Comparison of ENCODE assay signal across 8 cellular contexts in the genomic region with DNA sequence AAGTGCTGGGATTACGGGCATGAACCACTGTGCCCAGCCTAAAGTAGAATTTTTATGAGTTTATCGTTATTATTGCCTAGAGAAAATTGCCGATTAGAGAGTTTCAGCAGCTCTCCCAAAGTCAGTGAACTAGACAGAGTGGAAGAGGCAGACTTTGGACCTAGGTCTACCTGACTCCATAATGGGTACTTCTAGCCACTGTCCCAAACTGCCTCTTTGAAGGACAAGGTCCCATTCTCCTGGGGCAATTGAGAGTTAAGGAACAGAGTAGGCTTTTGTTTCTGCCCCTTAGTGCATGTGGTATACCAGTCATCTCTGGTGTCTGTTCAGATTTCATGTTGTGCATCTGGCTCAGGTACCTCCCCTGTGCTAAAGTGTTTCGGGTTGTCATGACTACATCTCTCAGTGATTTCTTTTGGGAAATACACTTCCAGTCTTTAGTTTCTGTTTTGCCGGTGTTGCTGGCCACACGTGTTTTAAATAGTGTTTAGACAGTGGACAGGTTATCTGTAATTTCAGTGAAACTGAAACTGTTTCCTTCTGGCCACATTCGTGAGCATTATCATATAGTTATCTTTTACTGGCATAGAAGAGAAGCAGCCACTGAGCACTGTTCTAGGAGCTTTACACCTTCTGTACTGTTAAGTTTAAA. TPM values are rescaled to one million over a fixed set of nuclear protein-coding genes. Genes with fewer than 3 reads are reported as not detected.
DNase-seq lines count a peak whose midpoint lies in the region; ATAC-seq and TF ChIP-seq lines count a peak whose summit lies in the region.

No MANE protein-coding gene starts in this region.

- H3K27me3 ChIP-seq in OCI-LY3 (ENCODE audit: low read depth, low read length) (no peaks in the 10 kb centered on the region), left lung (no peaks in the 10 kb centered on the region)

- H3K36me3 ChIP-seq in OCI-LY3 (replicated peaks; ENCODE audit: low read depth, low read length) (no peaks in the 10 kb centered on the region), left lung (no peaks in the 10 kb centered on the region)

- TF ChIP-seq CTCF in OCI-LY3 (IDR thresholded peaks at IDR 0.05; ENCODE audit: low read depth, low read length), result no peak
- no peak for TF ChIP-seq CTCF in left lung (IDR thresholded peaks at IDR 0.05)

- DNase-seq in left lung (no peak), NCI-H2171 treated with DMSO at 0.1 percent for 48 hours (lab: John Stamatoyannopoulos, UW) (no peak), ureter (ENCODE audit: low spot score) (no peak)
- DNase-seq in stimulated activated CD8-positive, alpha-beta memory T cell treated with anti-CD3 and anti-CD28 coated beads, Interleukin-4, amount 100 ng/mL, for 48 hours, result no peak
- DNase-seq in stimulated activated CD4-positive, alpha-beta T cell treated with anti-CD3 and anti-CD28 coated beads, Interleukin-2, amount 100 ng/mL, for 24 hours, result no peak

- H3K4me3 ChIP-seq in OCI-LY3 (ENCODE audit: low read length) (peak overlapping the region; percentile 75), left lung (no peak overlapping the region)

- no peaks in the 10 kb centered on the region for H3K79me2 ChIP-seq in OCI-LY3 (ENCODE audit: low read length)

- no peaks in the 10 kb centered on the region for H4K20me1 ChIP-seq in OCI-LY3 (ENCODE audit: insufficient read depth, low read length)

- ATAC-seq in GM18868 (IDR thresholded peaks at IDR 0.05; ENCODE audit: unreplicated experiment) (peak; percentile 97), HG02610 (IDR thresholded peaks at IDR 0.05; ENCODE audit: unreplicated experiment) (peak; percentile 95), left lung (peak; percentile 86)

- H3K4me1 ChIP-seq in OCI-LY3 (ENCODE audit: low read length) (peaks cover 24% of the 10 kb centered on the region), left lung (peaks cover 0 to 5% of the 10 kb centered on the region in 2 donors)

- H3K9me3 ChIP-seq in OCI-LY3 (ENCODE audit: insufficient read depth, low read length) (no peaks in the 10 kb centered on the region), left lung (no peaks in the 10 kb centered on the region)

- H3K4me2 ChIP-seq in OCI-LY3 (ENCODE audit: low read length), result peak overlapping the region; percentile 81

- H3K9ac ChIP-seq in OCI-LY3 (ENCODE audit: low read length), result peak overlapping the region; percentile 40

- H3K27ac ChIP-seq in OCI-LY3 (ENCODE audit: low read length), result peak overlapping the region; percentile 78
- H3K27ac ChIP-seq in left lung, result no peak overlapping the region

- H2AFZ ChIP-seq in OCI-LY3 (ENCODE audit: low read depth, low read length), result peak overlapping the region; percentile 77; the same call in 1 of the 2 replicates

- intact Hi-C loops in left lung (cut with DNase I), result no loop called here

RNA-seq across cellular contexts. Expression of a gene that starts 4.7 kb away (rescaled TPM):
- 1 to 10 TPM; 2.4 to 2.8 TPM for total RNA-seq in left lung
- 0.49 TPM for total RNA-seq in ureter

RNA-seq across cellular contexts. Expression of a gene that starts 52.5 kb away (rescaled TPM):
- 100 to 1,000 TPM; 215 to 301 TPM for total RNA-seq in left lung
- 13.1 TPM for total RNA-seq in ureter

Comparison
In these comparisons a context has a peak if more than half of its experiments do, and no peak if none do; other contexts are left out.
1. RNA of a gene that starts 52.5 kb away (total RNA-seq): 215 to 301 TPM in left lung; 13.1 TPM in ureter (single experiment); every median in the first group is over 10 times any median in the second.
2. Peak in every context shown above with its lines, with median percentiles within 50 percentile points of each other: ATAC-seq.